ENCODE assay signal across 9 cellular contexts in genomic region chr16:19167710-19168172, GRCh38. TPM values are rescaled to one million over a fixed set of nuclear protein-coding genes. Genes with fewer than 3 reads are reported as not detected.
DNase-seq lines count a peak whose midpoint lies in the region; ATAC-seq, FAIRE-seq and TF ChIP-seq lines count a peak whose summit lies in the region.
"Had no signal": no experiment of that assay in that cellular context is flagged by ENCODE, and none has a peak within 500 bp of the region (broad histone marks: within the 10 kb centered on the region; RNA-seq: fewer than 3 reads in every experiment).

No MANE protein-coding gene starts in this region.

- peaks cover 18% of the 10 kb centered on the region for H3K27me3 Mint-ChIP-seq in activated CD4-positive, alpha-beta T cell treated with anti-CD3 and anti-CD28 coated beads for 36 hours

- H3K36me3 ChIP-seq in PC-3 (ENCODE audit: low read depth, low read length) (no peaks in the 10 kb centered on the region), mammary epithelial cell (ENCODE audit: insufficient read depth, low read length) (no peaks in the 10 kb centered on the region)

- peak; percentile 77 for DNase-seq in activated CD4-positive, alpha-beta T cell treated with anti-CD3 and anti-CD28 coated beads for 36 hours
- DNase-seq in activated CD4-positive, alpha-beta T cell treated with anti-CD3 and anti-CD28 coated beads for 1 hour: no peak
- DNase-seq in HTR-8/SVneo (ENCODE audit: insufficient read length, low spot score) (peak; percentile 77), PC-3 (peak; percentile 79), mammary epithelial cell (peak; percentile 39), islet precursor cell (peak; percentile 86)
- DNase-seq in stimulated activated CD4-positive, alpha-beta T cell treated with anti-CD3 and anti-CD28 coated beads, Interleukin-12 subunit alpha, Interleukin-12 subunit beta, amount 100 ng/mL, for 4 hours: peak; percentile 12

- CTCF ChIA-PET in activated CD4-positive, alpha-beta T cell treated with anti-CD3 and anti-CD28 coated beads for 36 hours (lab: Charles Lee): no interaction called here
- CTCF ChIA-PET in PC-3 (lab: Charles Lee): no interaction called here
- CTCF ChIA-PET in mammary epithelial cell (lab: Charles Lee; ENCODE audit: low non-redundant PET): no interaction called here

- H3K4me3 ChIP-seq in PC-3 (ENCODE audit: low read length) (peak overlapping the region; percentile 79), mammary epithelial cell (replicated peaks in 1 of 3; ENCODE audit: insufficient read depth in 1 of 3, low read depth in 2 of 3, low read length in 3 of 3) (peak overlapping the region in 2 of 3 experiments; percentile 37 to 40)

- no peak overlapping the region for H3K4me3 Mint-ChIP-seq in activated CD4-positive, alpha-beta T cell treated with anti-CD3 and anti-CD28 coated beads for 36 hours

- peak; percentile 97 for ATAC-seq in activated CD4-positive, alpha-beta T cell treated with anti-CD3 and anti-CD28 coated beads for 36 hours
- ATAC-seq in PC-3: peak; percentile 88
- ATAC-seq in GM19351 (IDR thresholded peaks at IDR 0.05; ENCODE audit: unreplicated experiment): no peak
- ATAC-seq: naive thymus-derived CD8-positive, alpha-beta T cell had no signal

- H3K9me3 ChIP-seq in PC-3 (ENCODE audit: low read length) (no peaks in the 10 kb centered on the region), mammary epithelial cell (replicated peaks; ENCODE audit: insufficient read depth, low read length) (no peaks in the 10 kb centered on the region)

- H4K20me1 ChIP-seq in PC-3 (ENCODE audit: low read length) (no peaks in the 10 kb centered on the region), mammary epithelial cell (ENCODE audit: insufficient read depth, low read length) (no peaks in the 10 kb centered on the region)

- H3K27ac Mint-ChIP-seq in activated CD4-positive, alpha-beta T cell treated with anti-CD3 and anti-CD28 coated beads for 36 hours: no peak overlapping the region
- H3K27ac Mint-ChIP-seq: naive thymus-derived CD8-positive, alpha-beta T cell had no signal

- H3K27me3 ChIP-seq in PC-3 (ENCODE audit: low read length) (no peaks in the 10 kb centered on the region), mammary epithelial cell (ENCODE audit: insufficient read depth, low read length) (peaks cover 12% of the 10 kb centered on the region)

- peak overlapping the region; percentile 84 for H2AFZ ChIP-seq in PC-3 (ENCODE audit: low read length)
- no peak overlapping the region for H2AFZ ChIP-seq in mammary epithelial cell (ENCODE audit: low read depth, low read length)

- peaks cover 5% of the 10 kb centered on the region for H3K9me3 Mint-ChIP-seq in activated CD4-positive, alpha-beta T cell treated with anti-CD3 and anti-CD28 coated beads for 36 hours (ENCODE audit: low read depth)

- H3K9me2 ChIP-seq in PC-3 (replicated peaks; ENCODE audit: low read length): no peaks in the 10 kb centered on the region

- H3K36me3 Mint-ChIP-seq in activated CD4-positive, alpha-beta T cell treated with anti-CD3 and anti-CD28 coated beads for 36 hours (ENCODE audit: low read depth): no peaks in the 10 kb centered on the region

- H3K4me2 ChIP-seq in PC-3 (ENCODE audit: low read length) (peak overlapping the region; percentile 91), mammary epithelial cell (ENCODE audit: insufficient read depth, low read depth, low read length) (peak overlapping the region; percentile 90)

- WGBS in mammary epithelial cell (ENCODE audit: low coverage, missing lambda C conversion rate): 6% methylated on average over 10 of the region's 45 CpGs

- intact Hi-C loops in activated CD4-positive, alpha-beta T cell treated with anti-CD3 and anti-CD28 coated beads for 36 hours (cut with DNase I, micrococcal nuclease): loop anchor here (1.0 to 10.0 kb wide), 5 partner anchors 57 to 335 kb away; no protein-coding TSS in a partner anchor
- intact Hi-C loops in PC-3 (cut with micrococcal nuclease): loop anchor here (1.0 to 10.0 kb wide), 3 partner anchors 53 to 210 kb away; partner anchors contain the start of gene ITPRIPL2
- intact Hi-C loops in mammary epithelial cell (cut with micrococcal nuclease): loop anchor here (1.0 to 5.0 kb wide), 3 partner anchors 80 to 335 kb away; no protein-coding TSS in a partner anchor

- no peaks in the 10 kb centered on the region for H3K4me1 ChIP-seq in PC-3 (ENCODE audit: insufficient read depth, low read length)
- peaks cover 17% of the 10 kb centered on the region for H3K4me1 ChIP-seq in mammary epithelial cell (ENCODE audit: insufficient read depth, low read length)

- H3K27ac ChIP-seq in PC-3 (ENCODE audit: low read length): no peak overlapping the region
- H3K27ac ChIP-seq in mammary epithelial cell (ENCODE audit: insufficient read depth, low read depth, low read length): no peak overlapping the region

- dilution Hi-C loops in mammary epithelial cell (cut with HindIII; ENCODE audit: low sequenced_read_pairs): no loop called here

- H3F3A ChIP-seq in PC-3 (ENCODE audit: low read length, unreplicated experiment): no peaks in the 10 kb centered on the region

- H3K4me1 Mint-ChIP-seq in activated CD4-positive, alpha-beta T cell treated with anti-CD3 and anti-CD28 coated beads for 36 hours: no peaks in the 10 kb centered on the region

- peak; percentile 38 for FAIRE-seq in HTR-8/SVneo (lab: Jason Lieb, UNC)

- H3K9ac ChIP-seq in PC-3 (ENCODE audit: low read length): 0 out of 2 replicates have a peak overlapping the region, but pooled peaks have one; percentile 17
- no peak overlapping the region for H3K9ac ChIP-seq in mammary epithelial cell (ENCODE audit: insufficient read depth, low read length)

- H3K79me2 ChIP-seq in PC-3 (ENCODE audit: low read length) (no peaks in the 10 kb centered on the region), mammary epithelial cell (ENCODE audit: insufficient read depth, low read length) (no peaks in the 10 kb centered on the region)

- TF ChIP-seq CTCF in PC-3 (conservative IDR thresholded peaks at IDR 0.05; ENCODE audit: low read depth, low read length) (peak; percentile 65), mammary epithelial cell (conservative IDR thresholded peaks at IDR 0.05 in 1 of 2, IDR thresholded peaks at IDR 0.05 in 1 of 2; ENCODE audit: extremely low read depth in 1 of 2, insufficient read depth in 1 of 2, low read depth in 1 of 2, low read length in 2 of 2) (peak; percentile 42 to 56)

- POLR2A ChIA-PET in activated CD4-positive, alpha-beta T cell treated with anti-CD3 and anti-CD28 coated beads for 36 hours (lab: Charles Lee): no interaction called here
- POLR2A ChIA-PET in PC-3 (lab: Charles Lee; ENCODE audit: unreplicated experiment): no interaction called here

- in situ Hi-C loops in mammary epithelial cell (cut with MboI; ENCODE audit: low sequenced_read_pairs in 2 of 2): no loop called here

- BruUV-seq in PC-3 (replicated peaks; lab: Mats Ljungman, UMichigan) (no TSS peak), mammary epithelial cell (replicated peaks; lab: Mats Ljungman, UMichigan) (no TSS peak)

RNA-seq across cellular contexts. Expression of gene SYT17, which starts 0.3 kb away (rescaled TPM):
- total RNA-seq in activated CD4-positive, alpha-beta T cell treated with anti-CD3 and anti-CD28 coated beads for 36 hours: not detected
- total RNA-seq in PC-3 (2014; rRNA removed): 10.8 and 11.8 TPM in 2 replicates
- under 1 TPM; 0.17 to 0.24 TPM for total RNA-seq in mammary epithelial cell
- 0.12 TPM for polyA plus RNA-seq in mammary epithelial cell
- polyA minus RNA-seq in mammary epithelial cell: not detected
- polyA plus RNA-seq: naive thymus-derived CD8-positive, alpha-beta T cell had no signal

RNA-seq across cellular contexts. Expression of gene ITPRIPL2, which starts 54.0 kb away (rescaled TPM):
- total RNA-seq in activated CD4-positive, alpha-beta T cell treated with anti-CD3 and anti-CD28 coated beads for 36 hours: 1 to 10 TPM; 2.4 to 4.2 TPM
- total RNA-seq in PC-3 (2014; rRNA removed): 21.6 and 31.5 TPM in 2 replicates
- total RNA-seq in mammary epithelial cell: 10 to 100 TPM; 44.0 to 53.3 TPM
- 12.9 TPM for polyA plus RNA-seq in mammary epithelial cell
- 27.9 TPM for polyA minus RNA-seq in mammary epithelial cell
